ENCODE assay signal across 11 cellular contexts in the genomic region with DNA sequence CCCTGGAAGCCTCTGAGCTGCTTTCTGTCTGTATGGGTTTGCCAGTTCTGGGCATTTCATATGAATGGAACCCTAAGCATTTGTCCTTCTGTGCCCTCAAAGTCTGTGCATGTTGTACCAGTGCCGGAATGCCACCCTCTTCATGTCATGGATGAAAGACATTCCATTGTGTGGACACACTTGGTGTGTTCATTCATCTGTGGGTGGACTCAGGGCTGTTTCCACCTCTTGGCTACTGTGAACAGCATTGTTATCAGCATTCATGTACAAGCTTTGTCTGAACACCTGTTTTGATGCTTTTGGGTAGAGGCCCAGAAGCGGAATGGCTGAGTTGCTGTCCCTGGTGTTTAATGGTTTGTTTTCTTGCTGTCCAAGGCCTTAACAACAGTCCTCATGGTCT. TPM values are rescaled to one million over a fixed set of nuclear protein-coding genes. Genes with fewer than 3 reads are reported as not detected.
DNase-seq lines count a peak whose midpoint lies in the region; ATAC-seq, FAIRE-seq and TF ChIP-seq lines count a peak whose summit lies in the region.
"Not testable (repeated sequence)": the region's sequence is repeated elsewhere in the genome, so short reads cannot be mapped to it uniquely, and the experiment has no call there.
"Had no signal": no experiment of that assay in that cellular context is flagged by ENCODE, and none has a peak within 500 bp of the region (broad histone marks: within the 10 kb centered on the region; RNA-seq: fewer than 3 reads in every experiment).

No MANE protein-coding gene starts in this region.

- H3K36me3 ChIP-seq in bronchial epithelial cell (ENCODE audit: control insufficient read depth, insufficient read depth, low read length); heart left ventricle; psoas muscle (ENCODE audit: insufficient read depth in 1 of 2, low read depth in 1 of 2): not testable (repeated sequence)

- not testable (repeated sequence) for H3K9me3 ChIP-seq in heart left ventricle; right cardiac atrium (ENCODE audit: control insufficient read depth, low read length); psoas muscle

- not testable (repeated sequence) for H3K27me3 ChIP-seq in bronchial epithelial cell (ENCODE audit: control insufficient read depth, insufficient read depth, low read length); heart left ventricle; right cardiac atrium (ENCODE audit: control insufficient read depth, insufficient read depth); psoas muscle (ENCODE audit: insufficient read depth in 3 of 3, low read length in 2 of 3)

- not testable (repeated sequence) for DNase-seq in bronchial epithelial cell (ENCODE audit: low read depth); Right ventricle myocardium inferior (ENCODE audit: missing footprints); heart left ventricle; left cardiac atrium; right cardiac atrium; psoas muscle; urothelium cell line (ENCODE audit: low spot score)

- not testable (repeated sequence) for TF ChIP-seq POLR2A in heart left ventricle (IDR thresholded peaks at IDR 0.05)

- not testable (repeated sequence) for TF ChIP-seq CTCF in bronchial epithelial cell (IDR thresholded peaks at IDR 0.05; ENCODE audit: insufficient read depth, low read length, severe bottlenecking); heart left ventricle (IDR thresholded peaks at IDR 0.05); psoas muscle (IDR thresholded peaks at IDR 0.05)

- ATAC-seq in Right ventricle myocardium inferior: peak; percentile 58
- ATAC-seq in heart left ventricle: peak; percentile 20 to 61 (median 54)
- peak; percentile 2 to 9 for ATAC-seq in left cardiac atrium
- ATAC-seq in right cardiac atrium: peak; percentile 22 to 28
- ATAC-seq in psoas muscle: peak; percentile 54 to 81 (median 65)

- FAIRE-seq in bronchial epithelial cell (lab: Jason Lieb, UNC) (peak; percentile 98), urothelium cell line (lab: Jason Lieb, UNC) (peak; percentile 94)

- not testable (repeated sequence) for H3K4me1 ChIP-seq in heart left ventricle; right cardiac atrium (ENCODE audit: control insufficient read depth, insufficient read depth, low read length); psoas muscle

- no CpG with 5 or more reads among the region's 2 CpGs for WGBS in heart left ventricle, 4 donors
- WGBS in right cardiac atrium: no CpG with 5 or more reads among the region's 2 CpGs
- WGBS in psoas muscle, 3 donors: no CpG with 5 or more reads among the region's 2 CpGs

- intact Hi-C loops in Right ventricle myocardium inferior (cut with DNase I); heart left ventricle (cut with DNase I); left cardiac atrium (cut with DNase I); right cardiac atrium (cut with DNase I); psoas muscle (cut with DNase I): not testable (repeated sequence)

- H3K4me3 ChIP-seq in bronchial epithelial cell (ENCODE audit: low read depth, low read length); heart left ventricle; right cardiac atrium (ENCODE audit: low read length); psoas muscle: not testable (repeated sequence)

- H3K27ac ChIP-seq in heart left ventricle; right cardiac atrium (ENCODE audit: low read length); psoas muscle: not testable (repeated sequence)

RNA-seq across cellular contexts. Expression of a gene that starts 30.1 kb away (rescaled TPM):
- total RNA-seq in bronchial epithelial cell: under 0.01 and 0.13 TPM in 2 replicates
- 12.6 TPM for total RNA-seq in Right ventricle myocardium inferior
- total RNA-seq in heart left ventricle: 10 to 100 TPM in 3 of 9 donors, 1 to 10 TPM in 6; 7.5 to 24.2 (median 9.1) TPM
- 1 to 10 TPM; 6.6 to 7.3 TPM for polyA plus RNA-seq in heart left ventricle
- total RNA-seq in left cardiac atrium: 10 to 100 TPM; 12.0 to 16.5 TPM
- total RNA-seq in right cardiac atrium: 10 to 100 TPM in 2 of 4 donors, 1 to 10 TPM in 2; 9.8 to 13.3 (median 10.8) TPM
- polyA plus RNA-seq in right cardiac atrium: 9.9 TPM
- total RNA-seq in psoas muscle: 10 to 100 TPM in 3 of 4 donors, 1 to 10 TPM in 1; 9.4 to 31.0 (median 23.4) TPM
- polyA plus RNA-seq in psoas muscle: 10 to 100 TPM in 2 of 3 donors, 1 to 10 TPM in 1; 5.2 to 42.7 (median 13.6) TPM
- total RNA-seq: CD4-positive, alpha-beta memory T cell; CD8-positive, alpha-beta memory T cell had no signal
- polyA plus RNA-seq: CD14-positive monocyte; CD4-positive, alpha-beta memory T cell; CD4-positive, CD25-positive, alpha-beta regulatory T cell; CD8-positive, alpha-beta memory T cell had no signal

Comparison
In these comparisons a context has a peak if more than half of its experiments do, and no peak if none do; other contexts are left out.
1. ATAC-seq: peak in every context shown above with its lines; median percentile 65 in psoas muscle; 58 in Right ventricle myocardium inferior; 54 in heart left ventricle; 25 in right cardiac atrium; 6 in left cardiac atrium.